Comparison of ENCODE assay signal across 17 cellular contexts in the genomic region with DNA sequence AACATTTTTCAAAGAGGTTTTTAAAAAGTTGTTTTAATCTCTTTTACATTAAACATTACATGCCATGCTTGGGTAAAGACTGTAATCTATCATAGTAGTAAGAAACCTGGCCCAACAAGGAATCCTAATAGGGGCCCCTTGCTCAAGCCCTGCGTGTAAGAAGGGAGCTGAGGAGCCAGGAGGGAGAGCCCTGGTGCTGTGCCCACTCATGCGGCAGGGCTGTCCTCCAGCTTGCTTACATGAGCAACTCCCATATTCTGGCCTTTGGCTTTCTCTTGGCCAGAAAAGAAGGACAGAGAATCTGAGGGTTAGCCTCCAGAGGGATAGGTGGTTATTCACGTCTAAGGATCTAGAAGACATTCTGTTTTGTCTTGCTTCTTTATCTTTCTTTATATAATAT. TPM values are rescaled to one million over a fixed set of nuclear protein-coding genes. Genes with fewer than 3 reads are reported as not detected.
DNase-seq lines count a peak whose midpoint lies in the region; ATAC-seq and TF ChIP-seq lines count a peak whose summit lies in the region.
"Had no signal": no experiment of that assay in that cellular context is flagged by ENCODE, and none has a peak within 500 bp of the region (broad histone marks: within the 10 kb centered on the region; RNA-seq: fewer than 3 reads in every experiment).

No MANE protein-coding gene starts in this region.

- intact Hi-C loops in thyroid gland (cut with DNase I), result no loop called here

- no peak for ATAC-seq in GM21528 (IDR thresholded peaks at IDR 0.05; ENCODE audit: low FRiP score, unreplicated experiment)
- ATAC-seq: K562 had no signal

- H3K36me3 ChIP-seq in GM23248 (ENCODE audit: low read depth), result no peaks in the 10 kb centered on the region
- H3K36me3 ChIP-seq in KMS-11 (ENCODE audit: insufficient read depth), result no peaks in the 10 kb centered on the region
- no peaks in the 10 kb centered on the region for H3K36me3 ChIP-seq in thyroid gland
- H3K36me3 ChIP-seq: HAP-1 had no signal

- H2AFZ ChIP-seq in GM23248 (no peak overlapping the region), KMS-11 (ENCODE audit: low read depth) (no peak overlapping the region)

- H3F3A ChIP-seq in GM23248 (ENCODE audit: insufficient read depth), result no peaks in the 10 kb centered on the region

- peak; percentile 46 for DNase-seq in GM23248
- DNase-seq in fibroblast of the aortic adventitia (ENCODE audit: low read depth), result peak; percentile 53
- peak; percentile 46 to 47 for DNase-seq in thyroid gland
- DNase-seq in DMS53 treated with DMSO at 0.1 percent for 48 hours (lab: John Stamatoyannopoulos, UW; ENCODE audit: unreplicated experiment), result no peak
- DNase-seq: ACHN; Caco-2; CD4-positive, alpha-beta T cell; GDM1; IMR-90 had no signal

- WGBS in GM23248 (ENCODE audit: low coverage in 1 of 2, low lambda C conversion rate in 2 of 2, missing lambda C conversion rate in 2 of 2), 2 experiments, result 27 to 40% methylated on average over 3 of the region's 3 CpGs
- 38 to 46% methylated on average over 3 of the region's 3 CpGs for WGBS in thyroid gland, 2 donors

- no peak overlapping the region for H3K4me3 ChIP-seq in GM23248
- no peak overlapping the region for H3K4me3 ChIP-seq in KMS-11 (IDR thresholded peaks at IDR 0.05; ENCODE audit: insufficient read depth, low read depth, low read length)
- H3K4me3 ChIP-seq in fibroblast of the aortic adventitia (ENCODE audit: low read depth, low read length), result no peak overlapping the region
- H3K4me3 ChIP-seq in thyroid gland (replicated peaks in 1 of 3), result no peak overlapping the region
- H3K4me3 ChIP-seq: HAP-1, K562 had no signal

- H3K9ac ChIP-seq in GM23248, result no peak overlapping the region
- H3K9ac ChIP-seq in KMS-11, result no peak overlapping the region

- H3K9me2 ChIP-seq in GM23248 (ENCODE audit: insufficient read depth), result no peaks in the 10 kb centered on the region

- no peaks in the 10 kb centered on the region for H3K79me2 ChIP-seq in GM23248 (ENCODE audit: insufficient read depth)
- no peaks in the 10 kb centered on the region for H3K79me2 ChIP-seq in KMS-11 (ENCODE audit: insufficient read depth, low read depth)

- no peak overlapping the region for H3K27ac ChIP-seq in GM23248
- no peak overlapping the region for H3K27ac ChIP-seq in KMS-11
- no peak overlapping the region for H3K27ac ChIP-seq in thyroid gland
- H3K27ac ChIP-seq: C4-2B had no signal

- H3K4me1 ChIP-seq in GM23248 (ENCODE audit: insufficient read depth), result no peaks in the 10 kb centered on the region
- H3K4me1 ChIP-seq in KMS-11 (ENCODE audit: low read depth, poor library complexity, severe bottlenecking), result peaks cover 21% of the 10 kb centered on the region
- peaks cover 0 to 6% of the 10 kb centered on the region in 2 donors for H3K4me1 ChIP-seq in thyroid gland
- H3K4me1 ChIP-seq: HAP-1 had no signal

- H3K4me2 ChIP-seq in GM23248 (ENCODE audit: unreplicated experiment), result no peak overlapping the region
- H3K4me2 ChIP-seq in KMS-11, result peak overlapping the region; percentile 60; the same call in 1 of the 2 replicates

- H3K9me3 ChIP-seq in GM23248 (ENCODE audit: low read depth), result no peaks in the 10 kb centered on the region
- no peaks in the 10 kb centered on the region for H3K9me3 ChIP-seq in thyroid gland
- H3K9me3 ChIP-seq: Caco-2, HAP-1 had no signal

- in situ Hi-C loops in GM23248 (cut with MboI), result loop anchor here (10.0 kb wide), 1 partner anchor 300 kb away; no protein-coding TSS in a partner anchor

- H4K20me1 ChIP-seq in GM23248 (ENCODE audit: insufficient read depth) (no peaks in the 10 kb centered on the region), KMS-11 (ENCODE audit: insufficient read depth) (no peaks in the 10 kb centered on the region)

- H3K27me3 ChIP-seq in GM23248 (replicated peaks; ENCODE audit: insufficient read depth), result peaks cover 40% of the 10 kb centered on the region
- H3K27me3 ChIP-seq in KMS-11 (ENCODE audit: insufficient read depth, low read depth), result no peaks in the 10 kb centered on the region
- no peaks in the 10 kb centered on the region for H3K27me3 ChIP-seq in thyroid gland

- no peak for TF ChIP-seq CTCF in KMS-11 (conservative IDR thresholded peaks at IDR 0.05; ENCODE audit: low read depth, low read length)
- TF ChIP-seq CTCF in fibroblast of the aortic adventitia (IDR thresholded peaks at IDR 0.05; ENCODE audit: insufficient read depth, low read length), result no peak
- no peak for TF ChIP-seq CTCF in thyroid gland (IDR thresholded peaks at IDR 0.05)

- no peak for TF ChIP-seq POLR2A in thyroid gland (IDR thresholded peaks at IDR 0.05)

RNA-seq across cellular contexts. Expression of a gene that starts 49.8 kb away (rescaled TPM):
- total RNA-seq in GM23248 (2014; rRNA removed; shearing (Covaris generic)), result not detected in 2 replicates
- not detected in 2 replicates for polyA plus RNA-seq in GM23248 (2016; fragmentation: Nextera tagmentation; extraction: Ambion mirVana)
- under 0.01 TPM in 1 of 2 replicates, not detected in the other for total RNA-seq in fibroblast of the aortic adventitia (ENCODE audit: low replicate concordance)
- total RNA-seq in thyroid gland, result 1 to 10 TPM in 1 of 4 donors, not detected in 3; 1.5 TPM
- total RNA-seq: Caco-2; CD4-positive, alpha-beta T cell; Daoy; H4; IMR-90; K562 had no signal
- polyA plus RNA-seq: BJ, IMR-90, K562 had no signal
